ENCODE assay signal across 8 cellular contexts in genomic region chr4:167021545-167022155, GRCh38.
DNase-seq lines count a peak whose midpoint lies in the region; ATAC-seq and TF ChIP-seq lines count a peak whose summit lies in the region.

No MANE protein-coding gene starts in this region.

- TF ChIP-seq POLR2A in gastrocnemius medialis (IDR thresholded peaks at IDR 0.05), result no peak

- H3K4me3 ChIP-seq in hepatocyte, result no peak overlapping the region
- no peak overlapping the region for H3K4me3 ChIP-seq in gastrocnemius medialis

- H2AFZ ChIP-seq in hepatocyte, result no peak overlapping the region

- H3K27me3 ChIP-seq in hepatocyte (no peaks in the 10 kb centered on the region), gastrocnemius medialis (no peaks in the 10 kb centered on the region)

- WGBS in hepatocyte (ENCODE audit: low lambda C conversion rate, missing lambda C conversion rate), result 21% methylated on average over 11 of the region's 11 CpGs

- ATAC-seq in GM19467 (IDR thresholded peaks at IDR 0.05; ENCODE audit: unreplicated experiment) (peak; percentile 67), SK-N-SH treated with all-trans-retinoic acid at 6 μM for 48 hours (peak; percentile 84), gastrocnemius medialis (peak; percentile 54 to 55), HG03457 (IDR thresholded peaks at IDR 0.05; ENCODE audit: unreplicated experiment) (no peak)

- H3K4me1 ChIP-seq in hepatocyte (ENCODE audit: insufficient read depth), result no peaks in the 10 kb centered on the region
- no peaks in the 10 kb centered on the region for H3K4me1 ChIP-seq in gastrocnemius medialis

- H3K36me3 ChIP-seq in hepatocyte (replicated peaks; ENCODE audit: insufficient read depth, low read depth), result no peaks in the 10 kb centered on the region
- no peaks in the 10 kb centered on the region for H3K36me3 ChIP-seq in gastrocnemius medialis

- H3K27ac ChIP-seq in hepatocyte (no peak overlapping the region), gastrocnemius medialis (no peak overlapping the region)

- in situ Hi-C loops in gastrocnemius medialis (cut with MboI; ENCODE audit: low sequenced_read_pairs in 4 of 4), result loop anchor here in 3 of 4 donors (10.0 to 25.0 kb wide), 5 partner anchors 273 to 1141 kb away; no protein-coding TSS in a partner anchor

- H3K4me2 ChIP-seq in hepatocyte, result no peak overlapping the region

- peak; percentile 79 for DNase-seq in DMS53 (lab: John Stamatoyannopoulos, UW)
- peak in 59 of 76 experiments; percentile 1 to 63 (median 28) for DNase-seq in HUDEP-2 (lab: John Stamatoyannopoulos, UW; ENCODE audit: unreplicated experiment in 76 of 76)
- peak; percentile 48 for DNase-seq in amniotic epithelial cell (ENCODE audit: low read depth)
- DNase-seq in hepatocyte (ENCODE audit: low spot score), result peak; percentile 83
- peak; percentile 12 to 32 for DNase-seq in gastrocnemius medialis

- no peaks in the 10 kb centered on the region for H3K9me3 ChIP-seq in hepatocyte (ENCODE audit: low read depth)
- no peaks in the 10 kb centered on the region for H3K9me3 ChIP-seq in gastrocnemius medialis

- H3K9me2 ChIP-seq in hepatocyte (replicated peaks; ENCODE audit: insufficient read depth), result no peaks in the 10 kb centered on the region

- TF ChIP-seq CTCF in hepatocyte (IDR thresholded peaks at IDR 0.05; ENCODE audit: poor library complexity), result peak; percentile 84
- peak; percentile 32 to 73 (median 58) for TF ChIP-seq CTCF in gastrocnemius medialis (IDR thresholded peaks at IDR 0.05 in 4 of 5, conservative IDR thresholded peaks at IDR 0.05 in 1 of 5)

- intact Hi-C loops in gastrocnemius medialis (cut with DNase I; ENCODE audit: low total_unique reads), result loop anchor here (5.0 kb wide), 3 partner anchors 271 to 1131 kb away; no protein-coding TSS in a partner anchor

- no peaks in the 10 kb centered on the region for H3K79me2 ChIP-seq in hepatocyte

- H4K20me1 ChIP-seq in hepatocyte (ENCODE audit: insufficient read depth, poor library complexity, severe bottlenecking), result no peaks in the 10 kb centered on the region

TF ChIP-seq in SK-N-SH treated with all-trans-retinoic acid at 6 μM for 48 hours, 23 proteins besides CTCF, POLR2A, EP300 and RAD21:
- TF ChIP-seq ZFP3 (CRISPR knock-in tag; IDR thresholded peaks at IDR 0.05) (peak; percentile 55; the same call in 1 of the 2 replicates), SNAI2 (CRISPR knock-in tag; IDR thresholded peaks at IDR 0.05) (no peak)

Comparison
In these comparisons a context has a peak if more than half of its experiments do, and no peak if none do; other contexts are left out.
1. DNase-seq: peak in every context shown above with its lines; median percentile 83 in hepatocyte; 79 in DMS53; 48 in amniotic epithelial cell; 28 in HUDEP-2; 22 in gastrocnemius medialis.